In genomic region chr4:127589153-127589552, GRCh38 we compare ENCODE assay signal across 2 cellular contexts. TPM values are rescaled to one million over a fixed set of nuclear protein-coding genes. Genes with fewer than 3 reads are reported as not detected.
"Had no signal": no experiment of that assay in that cellular context is flagged by ENCODE, and none has a peak within 500 bp of the region (broad histone marks: within the 10 kb centered on the region; RNA-seq: fewer than 3 reads in every experiment).

No MANE protein-coding gene starts in this region.

RNA-seq across cellular contexts. Expression of gene INTU, which starts 43.6 kb away (rescaled TPM):
- total RNA-seq: activated T-helper 1 cell treated with anti-CD3 and anti-CD28 coated beads, Interleukin-12 subunit alpha, Interleukin-12 subunit beta, Interleukin-2, Interleukin-4 antibody, amounts not matched to agents 30 ng/mL and 10 ng/mL and 1 ng/mL, durations not matched to agents 14 hours and 24 hours and 36 hours; activated T-helper 2 cell treated with anti-CD3 and anti-CD28 coated beads, Interferon-gamma antibody, Interleukin-2, Interleukin-4, amounts not matched to agents 10 μg/mL and 5 μg/mL and 100 μg/mL, durations not matched to agents 14 hours and 24 hours and 36 hours had no signal
